ENCODE assay signal across 14 cellular contexts in genomic region chr9:117777823-117778222, GRCh38.
A peak's percentile ranks its signal among the peaks of the same experiment; 100 is the strongest.
DNase-seq lines count a peak whose midpoint lies in the region; ATAC-seq, FAIRE-seq and TF ChIP-seq lines count a peak whose summit lies in the region.
"Had no signal": no experiment of that assay in that cellular context is flagged by ENCODE, and none has a peak within 500 bp of the region (broad histone marks: within the 10 kb centered on the region; RNA-seq: fewer than 3 reads in every experiment).

No MANE protein-coding gene starts in this region.

- H3K9ac ChIP-seq in OCI-LY3 (ENCODE audit: low read length): no peak overlapping the region
- H3K9ac ChIP-seq in kidney (ENCODE audit: low read length in 2 of 2): no peak overlapping the region

- intact Hi-C loops in heart left ventricle (cut with DNase I) (loop anchor here in 1 of 10 donors (10.0 kb wide), 1 partner anchor 123 kb away; no protein-coding TSS in a partner anchor), cardiac septum (cut with DNase I) (no loop called here), kidney (cut with DNase I) (no loop called here), ascending aorta (cut with DNase I) (no loop called here)

- ATAC-seq in heart left ventricle (peak in 3 of 4 donors; percentile 41 to 79 (median 70)), HG03060 (IDR thresholded peaks at IDR 0.05; ENCODE audit: low read depth, unreplicated experiment) (peak; percentile 62), HG02571 (IDR thresholded peaks at IDR 0.05; ENCODE audit: unreplicated experiment) (no peak), GM19324 (IDR thresholded peaks at IDR 0.05; ENCODE audit: low FRiP score, unreplicated experiment) (no peak)
- ATAC-seq: T-helper 17 cell had no signal

- DNase-seq in heart left ventricle (peak in 1 of 5 donors; percentile 20), cardiac septum (ENCODE audit: low spot score) (no peak), kidney (no peak), ascending aorta (ENCODE audit: low spot score in 2 of 2) (no peak)
- DNase-seq: activated CD8-positive, alpha-beta memory T cell treated with anti-CD3 and anti-CD28 coated beads for 24 hours; dermis blood vessel endothelial cell; NK-92 treated with Interleukin-12 subunit alpha and Interleukin-12 subunit beta, amount 100 ng/mL, for 24 hours; stimulated activated naive CD4-positive, alpha-beta T cell treated with Interleukin-2 at 50 U/mL for 16 hours; T-helper 17 cell had no signal

- no peak for TF ChIP-seq POLR2A in heart left ventricle (IDR thresholded peaks at IDR 0.05)

- H3K27ac ChIP-seq in heart left ventricle: peak overlapping the region in 1 of 12 donors; percentile 9
- H3K27ac ChIP-seq in OCI-LY3 (ENCODE audit: low read length): peak overlapping the region; percentile 59
- H3K27ac ChIP-seq in kidney (ENCODE audit: low read depth in 2 of 2, low read length in 2 of 2): no peak overlapping the region
- no peak overlapping the region for H3K27ac ChIP-seq in ascending aorta

- no peak for FAIRE-seq in kidney (lab: Jason Lieb, UNC)
- FAIRE-seq: G401.6 had no signal

- peak overlapping the region; percentile 58 for H3K4me2 ChIP-seq in OCI-LY3 (ENCODE audit: low read length)

- H3K36me3 ChIP-seq in heart left ventricle (no peaks in the 10 kb centered on the region), OCI-LY3 (replicated peaks; ENCODE audit: low read depth, low read length) (no peaks in the 10 kb centered on the region), kidney (ENCODE audit: control insufficient read depth in 1 of 2, insufficient read depth in 2 of 2, low read length in 2 of 2) (no peaks in the 10 kb centered on the region), ascending aorta (no peaks in the 10 kb centered on the region)

- H2AFZ ChIP-seq in OCI-LY3 (ENCODE audit: low read depth, low read length): no peak overlapping the region

- H3K9me3 ChIP-seq in heart left ventricle (no peaks in the 10 kb centered on the region), OCI-LY3 (ENCODE audit: insufficient read depth, low read length) (no peaks in the 10 kb centered on the region), kidney (ENCODE audit: control insufficient read depth in 1 of 2, low read length in 2 of 2) (no peaks in the 10 kb centered on the region), ascending aorta (no peaks in the 10 kb centered on the region)

- H3K4me3 ChIP-seq in heart left ventricle: no peak overlapping the region
- peak overlapping the region; percentile 30 for H3K4me3 ChIP-seq in OCI-LY3 (ENCODE audit: low read length)
- H3K4me3 ChIP-seq in kidney (ENCODE audit: low read length in 2 of 2): no peak overlapping the region
- no peak overlapping the region for H3K4me3 ChIP-seq in ascending aorta

- H3K79me2 ChIP-seq in OCI-LY3 (ENCODE audit: low read length): no peaks in the 10 kb centered on the region

- H3K27me3 ChIP-seq in heart left ventricle: no peaks in the 10 kb centered on the region
- H3K27me3 ChIP-seq in OCI-LY3 (ENCODE audit: low read depth, low read length): no peaks in the 10 kb centered on the region
- H3K27me3 ChIP-seq in ascending aorta: no peaks in the 10 kb centered on the region

- TF ChIP-seq CTCF in heart left ventricle (IDR thresholded peaks at IDR 0.05): no peak
- no peak for TF ChIP-seq CTCF in OCI-LY3 (IDR thresholded peaks at IDR 0.05; ENCODE audit: low read depth, low read length)
- no peak for TF ChIP-seq CTCF in kidney (IDR thresholded peaks at IDR 0.05; ENCODE audit: borderline replicate concordance, extremely low read depth, insufficient read depth)
- TF ChIP-seq CTCF in ascending aorta (IDR thresholded peaks at IDR 0.05): no peak

- H4K20me1 ChIP-seq in OCI-LY3 (ENCODE audit: insufficient read depth, low read length): no peaks in the 10 kb centered on the region

- H3K4me1 ChIP-seq in heart left ventricle (peaks cover 0 to 58% (median 10%) of the 10 kb centered on the region in 12 donors), OCI-LY3 (ENCODE audit: low read length) (peaks cover 60% of the 10 kb centered on the region), kidney (ENCODE audit: control insufficient read depth in 1 of 2, insufficient read depth in 1 of 2, low read depth in 1 of 2, low read length in 2 of 2) (peaks cover 0 to 2% of the 10 kb centered on the region in 2 donors), ascending aorta (peaks cover 0 to 6% of the 10 kb centered on the region in 2 donors)

Comparison
In these comparisons a context has a peak if more than half of its experiments do, and no peak if none do; other contexts are left out.
1. ATAC-seq: peak in heart left ventricle (3 of 4) and HG03060 (single experiment); none in HG02571 (single experiment) and GM19324 (single experiment).